Comparison of ENCODE assay signal across 8 cellular contexts in genomic region chr5:73149540-73149939, GRCh38. TPM values are rescaled to one million over a fixed set of nuclear protein-coding genes. Genes with fewer than 3 reads are reported as not detected.
"Had no signal": no experiment of that assay in that cellular context is flagged by ENCODE, and none has a peak within 500 bp of the region (broad histone marks: within the 10 kb centered on the region; RNA-seq: fewer than 3 reads in every experiment).

No MANE protein-coding gene starts in this region.

- H3K4me3 ChIP-seq: GM23338 had no signal

- DNase-seq: H9, HCEC 1CT had no signal

- H3K4me2 ChIP-seq: GM23338 had no signal

- H2AFZ ChIP-seq: GM23338 had no signal

- FAIRE-seq: H1, H54, HTR-8/SVneo had no signal

RNA-seq across cellular contexts. Expression of gene TMEM174, which starts 23.5 kb away (rescaled TPM):
- total RNA-seq: GM23338, H1, H9, HT-29 had no signal
- polyA plus RNA-seq: GM23338, H1, IgD-negative memory B cell had no signal

RNA-seq across cellular contexts. Expression of gene TMEM171, which starts 29.2 kb away (rescaled TPM):
- total RNA-seq: HT-29 had no signal
- polyA plus RNA-seq: IgD-negative memory B cell had no signal
